In the genomic region with DNA sequence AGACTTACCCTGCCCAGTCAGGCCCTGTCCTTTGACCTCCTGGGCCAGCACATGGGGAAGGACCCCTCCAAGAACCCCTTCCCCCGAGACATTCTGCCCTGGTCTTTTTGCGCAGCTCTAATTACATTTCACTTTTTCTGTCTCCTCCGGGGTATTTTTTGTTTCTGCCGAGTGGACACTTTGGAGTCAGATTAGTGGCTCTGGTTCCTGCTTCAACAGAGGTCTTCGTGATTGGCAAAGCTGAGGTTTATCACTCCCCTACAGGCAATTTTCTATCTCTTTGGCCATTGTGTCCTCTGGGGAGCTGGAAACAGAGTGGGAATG, we compare ENCODE assay signal across 22 cellular contexts. TPM values are rescaled to one million over a fixed set of nuclear protein-coding genes. Genes with fewer than 3 reads are reported as not detected.
DNase-seq lines count a peak whose midpoint lies in the region; ATAC-seq and TF ChIP-seq lines count a peak whose summit lies in the region.
"Had no signal": no experiment of that assay in that cellular context is flagged by ENCODE, and none has a peak within 500 bp of the region (broad histone marks: within the 10 kb centered on the region; RNA-seq: fewer than 3 reads in every experiment).

No MANE protein-coding gene starts in this region.

- H3K27me3 Mint-ChIP-seq in GM23338 (ENCODE audit: insufficient read depth, low read depth, poor library complexity) = peaks cover 9% of the 10 kb centered on the region

- H2AFZ ChIP-seq in GM23338 (peak overlapping the region; percentile 63; the same call in 1 of the 2 replicates), hepatocyte (no peak overlapping the region), parathyroid adenoma (peak overlapping the region; percentile 84)

- TF ChIP-seq CTCF in GM23338 (conservative IDR thresholded peaks at IDR 0.05; ENCODE audit: low read depth in 2 of 2) (no peak), Peyer's patch (IDR thresholded peaks at IDR 0.05) (no peak), hepatocyte (IDR thresholded peaks at IDR 0.05; ENCODE audit: poor library complexity) (no peak), parathyroid adenoma (IDR thresholded peaks at IDR 0.05) (no peak), lower lobe of right lung (IDR thresholded peaks at IDR 0.05) (no peak)

- H3K9me2 ChIP-seq in GM23338 (ENCODE audit: insufficient read depth) (no peaks in the 10 kb centered on the region), hepatocyte (replicated peaks; ENCODE audit: insufficient read depth) (no peaks in the 10 kb centered on the region)

- 0 out of 2 replicates have a peak, but pooled peaks cover 3% of the 10 kb centered on the region for H3K4me1 ChIP-seq in GM23338 (ENCODE audit: insufficient read depth)
- peaks cover 0 to 50% (median 7%) of the 10 kb centered on the region in 4 donors for H3K4me1 ChIP-seq in Peyer's patch
- peaks cover 40% of the 10 kb centered on the region for H3K4me1 ChIP-seq in hepatocyte (ENCODE audit: insufficient read depth)
- peaks cover 12% of the 10 kb centered on the region for H3K4me1 ChIP-seq in parathyroid adenoma
- peaks cover 16% of the 10 kb centered on the region for H3K4me1 ChIP-seq in lower lobe of right lung

- DNase-seq in GM23338 (ENCODE audit: low spot score) (no peak), Peyer's patch (no peak), hepatocyte (ENCODE audit: low spot score) (no peak), lower lobe of right lung (no peak), Ammon's horn (ENCODE audit: low spot score) (no peak)
- no peak for DNase-seq in effector CD8-positive, alpha-beta T cell (lab: John Stamatoyannopoulos, UW)
- DNase-seq: activated B cell treated with CpG ODN at 0.5 μM for 24 hours; activated CD4-positive, alpha-beta T cell treated with anti-CD3 and anti-CD28 coated beads, Interleukin-2, amount 50 U/mL, for 4 hours; activated naive CD8-positive, alpha-beta T cell treated with anti-CD3 and anti-CD28 coated beads, Interleukin-2, amount 10 ng/mL, durations not matched to agents 7 days and 5 days; CD4-positive, alpha-beta T cell; cerebellar nuclear complex; head of caudate nucleus; kidney glomerular epithelial cell; nucleus accumbens; retina; spleen; stimulated activated CD4-positive, alpha-beta T cell treated with anti-CD3 and anti-CD28 coated beads, Interleukin-2, amount 100 ng/mL, for 48 hours had no signal

- no peak for ATAC-seq in GM23338
- ATAC-seq in lower lobe of right lung = no peak
- ATAC-seq: Right ventricle myocardium inferior; stimulated activated effector memory CD8-positive, alpha-beta T cell treated with anti-CD3 and anti-CD28 coated beads, Interleukin-12 subunit alpha, Interleukin-12 subunit beta, amount 100 ng/mL, for 72 hours had no signal

- H3K9me3 ChIP-seq in Peyer's patch (no peaks in the 10 kb centered on the region), hepatocyte (ENCODE audit: low read depth) (no peaks in the 10 kb centered on the region), parathyroid adenoma (ENCODE audit: control insufficient read depth, low read length) (no peaks in the 10 kb centered on the region), lower lobe of right lung (no peaks in the 10 kb centered on the region)
- H3K9me3 ChIP-seq: spleen, thoracic aorta had no signal

- H3K79me2 ChIP-seq in GM23338 (replicated peaks; ENCODE audit: insufficient read depth) (no peaks in the 10 kb centered on the region), hepatocyte (no peaks in the 10 kb centered on the region), parathyroid adenoma (no peaks in the 10 kb centered on the region)

- WGBS in hepatocyte (ENCODE audit: low lambda C conversion rate, missing lambda C conversion rate) = 53% methylated on average over 5 of the region's 5 CpGs

- H3K9ac ChIP-seq in parathyroid adenoma = no peak overlapping the region
- H3K9ac ChIP-seq: KMS-11 had no signal

- H3K27ac ChIP-seq in GM23338 (ENCODE audit: low read depth) (no peak overlapping the region), Peyer's patch (peak overlapping the region in 3 of 4 donors; percentile 67 to 91 (median 89)), hepatocyte (peak overlapping the region; percentile 99), parathyroid adenoma (peak overlapping the region; percentile 42), lower lobe of right lung (no peak overlapping the region)
- H3K27ac ChIP-seq: KMS-11, spleen, thoracic aorta had no signal

- H3K4me2 ChIP-seq in GM23338 (no peak overlapping the region), hepatocyte (peak overlapping the region; percentile 62), parathyroid adenoma (ENCODE audit: low read length) (no peak overlapping the region)
- H3K4me2 ChIP-seq: KMS-11 had no signal

- H3K27me3 ChIP-seq in GM23338 (ENCODE audit: insufficient read depth) (no peaks in the 10 kb centered on the region), Peyer's patch (no peaks in the 10 kb centered on the region), hepatocyte (no peaks in the 10 kb centered on the region), parathyroid adenoma (ENCODE audit: control insufficient read depth, insufficient read depth, low read length) (no peaks in the 10 kb centered on the region), lower lobe of right lung (ENCODE audit: low read depth) (peaks cover 7% of the 10 kb centered on the region)

- H4K20me1 ChIP-seq in GM23338 (replicated peaks; ENCODE audit: insufficient read depth) (no peaks in the 10 kb centered on the region), hepatocyte (ENCODE audit: insufficient read depth, poor library complexity, severe bottlenecking) (no peaks in the 10 kb centered on the region)

- no peak overlapping the region for H3K27ac Mint-ChIP-seq in GM23338
- H3K27ac Mint-ChIP-seq: activated B cell treated with CpG ODN at 0.5 μM for 24 hours; activated naive CD8-positive, alpha-beta T cell treated with anti-CD3 and anti-CD28 coated beads, Interleukin-2, amount 10 ng/mL, durations not matched to agents 7 days and 5 days; CD4-positive, alpha-beta T cell; stimulated activated effector memory CD8-positive, alpha-beta T cell treated with anti-CD3 and anti-CD28 coated beads, Interleukin-12 subunit alpha, Interleukin-12 subunit beta, amount 100 ng/mL, for 72 hours had no signal

- no peak for TF ChIP-seq POLR2A in Peyer's patch (IDR thresholded peaks at IDR 0.05)

- no peaks in the 10 kb centered on the region for H3K36me3 Mint-ChIP-seq in GM23338 (ENCODE audit: low read depth)
- H3K36me3 Mint-ChIP-seq: activated naive CD8-positive, alpha-beta T cell treated with anti-CD3 and anti-CD28 coated beads, Interleukin-2, amount 10 ng/mL, durations not matched to agents 7 days and 5 days; stimulated activated effector memory CD8-positive, alpha-beta T cell treated with anti-CD3 and anti-CD28 coated beads, Interleukin-12 subunit alpha, Interleukin-12 subunit beta, amount 100 ng/mL, for 72 hours had no signal

- no peaks in the 10 kb centered on the region for H3K36me3 ChIP-seq in GM23338 (ENCODE audit: insufficient read depth)
- no peaks in the 10 kb centered on the region for H3K36me3 ChIP-seq in Peyer's patch
- no peaks in the 10 kb centered on the region for H3K36me3 ChIP-seq in hepatocyte (replicated peaks; ENCODE audit: insufficient read depth, low read depth)
- no peaks in the 10 kb centered on the region for H3K36me3 ChIP-seq in parathyroid adenoma (ENCODE audit: control insufficient read depth, insufficient read depth, low read length)
- H3K36me3 ChIP-seq in lower lobe of right lung = no peaks in the 10 kb centered on the region
- H3K36me3 ChIP-seq: spleen, thoracic aorta had no signal

- H3K4me1 Mint-ChIP-seq in GM23338 = peaks cover 28% of the 10 kb centered on the region
- H3K4me1 Mint-ChIP-seq: activated B cell treated with CpG ODN at 0.5 μM for 24 hours had no signal

- H3F3A ChIP-seq in GM23338 (replicated peaks; ENCODE audit: low read depth) = no peaks in the 10 kb centered on the region

- no peaks in the 10 kb centered on the region for H3K9me3 Mint-ChIP-seq in GM23338
- H3K9me3 Mint-ChIP-seq: activated B cell treated with CpG ODN at 0.5 μM for 24 hours; activated naive CD8-positive, alpha-beta T cell treated with anti-CD3 and anti-CD28 coated beads, Interleukin-2, amount 10 ng/mL, durations not matched to agents 7 days and 5 days; CD4-positive, alpha-beta T cell; stimulated activated effector memory CD8-positive, alpha-beta T cell treated with anti-CD3 and anti-CD28 coated beads, Interleukin-12 subunit alpha, Interleukin-12 subunit beta, amount 100 ng/mL, for 72 hours had no signal

- H3K4me3 ChIP-seq in GM23338 (no peak overlapping the region), Peyer's patch (no peak overlapping the region), hepatocyte (no peak overlapping the region), parathyroid adenoma (ENCODE audit: low read depth, low read length) (no peak overlapping the region), lower lobe of right lung (no peak overlapping the region)
- H3K4me3 ChIP-seq: spleen, thoracic aorta had no signal

- intact Hi-C loops in lower lobe of right lung (cut with DNase I) = no loop called here

- H3K4me3 Mint-ChIP-seq in GM23338 = no peak overlapping the region
- H3K4me3 Mint-ChIP-seq: activated B cell treated with CpG ODN at 0.5 μM for 24 hours; activated naive CD8-positive, alpha-beta T cell treated with anti-CD3 and anti-CD28 coated beads, Interleukin-2, amount 10 ng/mL, durations not matched to agents 7 days and 5 days; CD4-positive, alpha-beta T cell; stimulated activated effector memory CD8-positive, alpha-beta T cell treated with anti-CD3 and anti-CD28 coated beads, Interleukin-12 subunit alpha, Interleukin-12 subunit beta, amount 100 ng/mL, for 72 hours had no signal

TF ChIP-seq in GM23338, 12 proteins besides CTCF, POLR2A, EP300 and RAD21 (continues in another document):
- TF ChIP-seq ZNF114 (CRISPR knock-in tag; IDR thresholded peaks at IDR 0.05) (no peak), NANOG (IDR thresholded peaks at IDR 0.05; ENCODE audit: borderline replicate concordance) (no peak)

RNA-seq across cellular contexts. Expression of a gene that starts 23.5 kb away (rescaled TPM):
- total RNA-seq in GM23338 (2014; rRNA removed; shearing (Covaris generic)) = 35.5 and 42.1 TPM in 2 replicates
- polyA plus RNA-seq in GM23338 (2016; fragmentation: Nextera tagmentation; extraction: Ambion mirVana) = 19.0 and 19.8 TPM in 2 replicates
- total RNA-seq in Peyer's patch = 10 to 100 TPM; 18.2 to 24.7 (median 21.4) TPM
- total RNA-seq in hepatocyte = 28.1 and 30.8 TPM in 2 replicates
- polyA plus RNA-seq in hepatocyte = 10.3 and 11.4 TPM in 2 replicates
- total RNA-seq in lower lobe of right lung = 49.5 TPM

RNA-seq across cellular contexts. Expression of a gene that starts 35.2 kb away (rescaled TPM):
- total RNA-seq in GM23338 (2014; rRNA removed; shearing (Covaris generic)) = 58.0 and 69.3 TPM in 2 replicates
- polyA plus RNA-seq in GM23338 (2016; fragmentation: Nextera tagmentation; extraction: Ambion mirVana) = 369 and 501 TPM in 2 replicates
- 1,000 to 10,000 TPM in 1 of 4 donors, 100 to 1,000 TPM in 2, 10 to 100 TPM in 1; 77.2 to 1,326 (median 139) TPM for total RNA-seq in Peyer's patch
- total RNA-seq in hepatocyte = 56.4 and 56.9 TPM in 2 replicates
- polyA plus RNA-seq in hepatocyte = 156 and 256 TPM in 2 replicates
- total RNA-seq in lower lobe of right lung = 106 TPM

RNA-seq across cellular contexts. Expression of a gene that starts 49.6 kb away (rescaled TPM):
- total RNA-seq in GM23338 (2014; rRNA removed; shearing (Covaris generic)) = 0.27 TPM in 1 of 2 replicates, not detected in the other
- polyA plus RNA-seq in GM23338 (2016; fragmentation: Nextera tagmentation; extraction: Ambion mirVana) (not detected in 2 replicates), hepatocyte (16.9 and 19.2 TPM in 2 replicates)
- total RNA-seq in Peyer's patch (100 to 1,000 TPM; 190 to 683 (median 305) TPM), hepatocyte (12.6 and 18.1 TPM in 2 replicates), lower lobe of right lung (41.7 TPM)

Comparison
In these comparisons a context has a peak if more than half of its experiments do, and no peak if none do; other contexts are left out.
1. H3K27ac ChIP-seq: peak in Peyer's patch (3 of 4), hepatocyte (single experiment) and parathyroid adenoma (single experiment); none in GM23338 (single experiment) and lower lobe of right lung (single experiment).
2. RNA of a gene that starts 49.6 kb away (total RNA-seq): 190 to 683 TPM in Peyer's patch, 41.7 TPM in lower lobe of right lung (single experiment) and 12.6 to 18.1 TPM in hepatocyte; 0.27 TPM in GM23338; every median in the first group is over 10 times any median in the second.